8 cellular contexts compared by ENCODE assay signal in genomic region chr9:6006968-6007769, GRCh38. TPM values are rescaled to one million over a fixed set of nuclear protein-coding genes. Genes with fewer than 3 reads are reported as not detected.
A peak's percentile ranks its signal among the peaks of the same experiment; 100 is the strongest.
DNase-seq lines count a peak whose midpoint lies in the region; ATAC-seq lines count a peak whose summit lies in the region.

No MANE protein-coding gene starts in this region.

- peak overlapping the region; percentile 94 to 99 (median 97) for H3K4me3 Mint-ChIP-seq in CD8-positive, alpha-beta memory T cell
- peak overlapping the region; percentile 93 for H3K4me3 Mint-ChIP-seq in effector memory CD8-positive, alpha-beta T cell

- CTCF ChIA-PET in CD8-positive, alpha-beta memory T cell (lab: Charles Lee) = interaction anchor here (1.4 to 4.2 kb wide), 2 partner anchors 17 to 39 kb away, joined by 3 to 15 read pairs; no protein-coding TSS in a partner anchor

- peaks cover 44 to 72% (median 60%) of the 10 kb centered on the region in 3 donors for H3K4me1 Mint-ChIP-seq in CD8-positive, alpha-beta memory T cell
- peaks cover 21 to 39% of the 10 kb centered on the region in 2 donors for H3K4me1 Mint-ChIP-seq in effector memory CD8-positive, alpha-beta T cell (ENCODE audit: low read depth in 2 of 2)

- DNase-seq in CD8-positive, alpha-beta memory T cell = peak; percentile 88 to 95 (median 91)
- DNase-seq in HS-5 (ENCODE audit: low read depth) (peak; percentile 70), NOMO-1 (lab: John Stamatoyannopoulos, UW; ENCODE audit: unreplicated experiment in 2 of 2) (peak; percentile 44 to 72), mesenteric fat pad (ENCODE audit: low spot score) (peak; percentile 97)
- DNase-seq in activated CD8-positive, alpha-beta memory T cell treated with anti-CD3 and anti-CD28 coated beads for 48 hours (ENCODE audit: low read depth in 2 of 3, low spot score in 2 of 3) = peak; percentile 82 to 83 (median 83)
- DNase-seq in effector memory CD8-positive, alpha-beta T cell = peak; percentile 91 to 93 (median 91)
- peak; percentile 85 for DNase-seq in stimulated activated CD8-positive, alpha-beta memory T cell treated with anti-CD3 and anti-CD28 coated beads, Interleukin-12 subunit alpha, Interleukin-12 subunit beta, amount 100 ng/mL, for 4 hours (ENCODE audit: low read depth)

- peaks cover 34% of the 10 kb centered on the region for H3K4me1 ChIP-seq in CD8-positive, alpha-beta memory T cell (ENCODE audit: insufficient read depth, low read length)

- ATAC-seq in GM21360 (IDR thresholded peaks at IDR 0.05; ENCODE audit: unreplicated experiment) = peak; percentile 78
- peak; percentile 77 for ATAC-seq in effector memory CD8-positive, alpha-beta T cell (replicated peaks)

- peaks cover 6 to 31% (median 7%) of the 10 kb centered on the region in 3 donors for H3K36me3 Mint-ChIP-seq in CD8-positive, alpha-beta memory T cell
- peaks cover 28% of the 10 kb centered on the region for H3K36me3 Mint-ChIP-seq in effector memory CD8-positive, alpha-beta T cell (ENCODE audit: insufficient read depth)

- H3K27me3 Mint-ChIP-seq in CD8-positive, alpha-beta memory T cell = peaks cover 0 to 2% of the 10 kb centered on the region in 2 donors
- no peaks in the 10 kb centered on the region for H3K27me3 Mint-ChIP-seq in effector memory CD8-positive, alpha-beta T cell

- H3K9me3 ChIP-seq in CD8-positive, alpha-beta memory T cell (ENCODE audit: low read length) = no peaks in the 10 kb centered on the region

- H3K9me3 Mint-ChIP-seq in CD8-positive, alpha-beta memory T cell = peaks cover 0 to 4% (median 0%) of the 10 kb centered on the region in 5 donors
- no peaks in the 10 kb centered on the region for H3K9me3 Mint-ChIP-seq in effector memory CD8-positive, alpha-beta T cell

- peak overlapping the region; percentile 86 to 99 (median 96) for H3K27ac Mint-ChIP-seq in CD8-positive, alpha-beta memory T cell
- peak overlapping the region; percentile 88 to 93 for H3K27ac Mint-ChIP-seq in effector memory CD8-positive, alpha-beta T cell

- no peaks in the 10 kb centered on the region for H3K36me3 ChIP-seq in CD8-positive, alpha-beta memory T cell (ENCODE audit: insufficient read depth, low read length)

- H3K27me3 ChIP-seq in CD8-positive, alpha-beta memory T cell (ENCODE audit: insufficient read depth, low read length, poor library complexity, severe bottlenecking) = no peaks in the 10 kb centered on the region

- peak overlapping the region; percentile 88 for H3K4me3 ChIP-seq in CD8-positive, alpha-beta memory T cell (ENCODE audit: low read length)

- POLR2A ChIA-PET in CD8-positive, alpha-beta memory T cell (lab: Charles Lee) = interaction anchor here (1.0 to 2.6 kb wide), 5 partner anchors 8 to 751 kb away, joined by 4 to 14 read pairs (median 9); partner anchors contain the start of genes KDM4C, RANBP6 and UHRF2

- peak overlapping the region; percentile 81 for H3K27ac ChIP-seq in CD8-positive, alpha-beta memory T cell (ENCODE audit: low read depth, low read length)

RNA-seq across cellular contexts. Expression of gene RANBP6, which starts 8.3 kb away (rescaled TPM):
- total RNA-seq in CD8-positive, alpha-beta memory T cell = 10 to 100 TPM; 19.7 to 21.0 TPM
- 17.5 TPM for polyA plus RNA-seq in CD8-positive, alpha-beta memory T cell
- 12.1 TPM for total RNA-seq in mesenteric fat pad

Comparison
In these comparisons a context has a peak if more than half of its experiments do, and no peak if none do; other contexts are left out.
1. Peak in every context shown above with its lines: DNase-seq, ATAC-seq, H3K4me3 ChIP-seq and H3K27ac ChIP-seq.